8 cellular contexts compared by ENCODE assay signal in the genomic region with DNA sequence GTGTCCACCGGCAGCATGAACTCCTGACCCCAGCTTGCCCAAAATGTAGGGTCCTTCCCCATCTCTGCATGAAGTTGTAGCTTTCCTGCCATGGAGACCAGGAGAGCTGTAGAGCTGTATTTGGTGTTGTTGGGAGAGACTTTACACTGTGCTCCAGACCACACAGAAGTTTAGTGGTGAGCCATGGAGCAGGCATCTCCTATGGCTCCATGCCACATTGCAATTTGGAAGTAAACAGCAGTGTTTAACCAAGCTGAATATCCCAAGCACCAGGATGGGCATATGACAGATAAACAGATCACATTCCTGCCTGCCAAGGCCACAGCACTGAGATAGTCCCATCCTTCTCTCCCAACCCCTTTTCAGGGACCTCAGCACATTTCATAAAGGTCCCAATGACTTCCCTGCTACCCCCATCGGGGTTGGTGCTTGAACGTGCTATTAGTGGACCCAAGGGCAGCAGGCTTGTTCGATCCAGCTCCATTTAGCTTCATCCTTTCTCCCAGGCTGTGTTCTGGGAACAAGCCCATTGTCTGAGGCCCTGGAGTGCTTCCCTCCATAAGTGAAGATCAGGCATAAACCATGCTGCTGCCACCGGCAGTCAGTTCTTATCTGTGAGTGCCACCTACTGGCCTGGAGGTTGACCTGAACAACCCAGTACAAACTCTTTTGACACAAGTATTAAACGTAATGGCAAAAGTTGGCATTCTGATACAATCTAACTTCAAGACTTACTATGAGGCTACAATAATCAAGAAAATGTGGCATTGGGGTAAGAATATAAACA.
A peak's percentile ranks its signal among the peaks of the same experiment; 100 is the strongest.
DNase-seq lines count a peak whose midpoint lies in the region; ATAC-seq and TF ChIP-seq lines count a peak whose summit lies in the region.

No MANE protein-coding gene starts in this region.

- intact Hi-C loops in dorsolateral prefrontal cortex (cut with DNase I), result no loop called here

- no peaks in the 10 kb centered on the region for H3K4me1 Mint-ChIP-seq in progenitor cell of endocrine pancreas (ENCODE audit: low read depth)

- no peak overlapping the region for H3K27ac Mint-ChIP-seq in progenitor cell of endocrine pancreas

- no peaks in the 10 kb centered on the region for H3K36me3 Mint-ChIP-seq in progenitor cell of endocrine pancreas (ENCODE audit: insufficient read depth)

- POLR2A ChIA-PET in AG04449 (lab: Yijun Ruan, JAX), result no interaction called here

- DNase-seq in AG04449 (ENCODE audit: low read depth, low spot score) (no peak), NCI-H2171 (lab: John Stamatoyannopoulos, UW) (peak; percentile 10), dorsolateral prefrontal cortex (no peak), progenitor cell of endocrine pancreas (ENCODE audit: low spot score, unreplicated experiment) (no peak), SKM-1 (lab: John Stamatoyannopoulos, UW; ENCODE audit: unreplicated experiment) (no peak), NCI-H526 treated with DMSO at 0.1 percent for 48 hours (lab: John Stamatoyannopoulos, UW) (no peak)

- no peaks in the 10 kb centered on the region for H3K27me3 ChIP-seq in dorsolateral prefrontal cortex

- H3K4me3 ChIP-seq in AG04449 (ENCODE audit: low read depth, low read length) (no peak overlapping the region), GM12875 (ENCODE audit: low read depth, low read length) (no peak overlapping the region), dorsolateral prefrontal cortex (no peak overlapping the region)

- peaks cover 3% of the 10 kb centered on the region for H3K27me3 Mint-ChIP-seq in progenitor cell of endocrine pancreas

- H3K27ac ChIP-seq in dorsolateral prefrontal cortex, result no peak overlapping the region

- CTCF ChIA-PET in AG04449 (lab: Yijun Ruan, JAX), result interaction anchor here (0.9 to 1.0 kb wide), 2 partner anchors 12 to 15 kb away, joined by 4 to 5 read pairs; no protein-coding TSS in a partner anchor

- TF ChIP-seq CTCF in AG04449 (IDR thresholded peaks at IDR 0.05; ENCODE audit: insufficient read depth, low read length, missing control alignments), result peak; percentile 57
- TF ChIP-seq CTCF in GM12875 (IDR thresholded peaks at IDR 0.05; ENCODE audit: borderline replicate concordance, insufficient read depth, low read depth, low read length), result peak; percentile 59
- TF ChIP-seq CTCF in dorsolateral prefrontal cortex (IDR thresholded peaks at IDR 0.05 in 54 of 56, conservative IDR thresholded peaks at IDR 0.05 in 2 of 56; ENCODE audit: low read depth in 1 of 56, partially characterized antibody in 56 of 56), result peak in 44 of 56 donors; percentile 6 to 57 (median 29)
- peak; percentile 50 for TF ChIP-seq CTCF in progenitor cell of endocrine pancreas (IDR thresholded peaks at IDR 0.05; ENCODE audit: unreplicated experiment)

- peaks cover 8% of the 10 kb centered on the region for H3K9me3 Mint-ChIP-seq in progenitor cell of endocrine pancreas (ENCODE audit: low read depth)

- H3K4me3 Mint-ChIP-seq in progenitor cell of endocrine pancreas (ENCODE audit: low read depth), result no peak overlapping the region

- peak; percentile 79 for ATAC-seq in HG02610 (IDR thresholded peaks at IDR 0.05; ENCODE audit: unreplicated experiment)
